In the genomic region with DNA sequence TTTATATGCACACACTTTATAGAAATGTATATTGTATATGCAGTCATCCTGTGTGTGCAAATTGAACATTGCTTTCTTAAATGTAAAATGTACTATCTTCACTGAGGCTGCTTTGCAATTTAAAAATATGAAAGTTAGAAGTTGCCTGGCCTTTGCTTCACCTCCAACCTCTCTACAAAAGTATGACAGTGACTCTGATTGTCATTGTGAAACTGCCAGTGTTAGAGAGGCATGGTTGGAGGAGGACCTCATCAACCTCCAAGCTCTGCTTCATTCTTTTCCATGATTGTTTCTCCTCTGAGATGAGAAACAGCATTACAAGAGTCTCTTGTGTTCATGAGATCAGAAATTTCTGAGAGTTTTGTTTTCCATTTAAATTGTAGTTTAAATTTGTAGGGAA, we compare ENCODE assay signal across 17 cellular contexts.
DNase-seq lines count a peak whose midpoint lies in the region; ATAC-seq lines count a peak whose summit lies in the region.
"Had no signal": no experiment of that assay in that cellular context is flagged by ENCODE, and none has a peak within 500 bp of the region (broad histone marks: within the 10 kb centered on the region; RNA-seq: fewer than 3 reads in every experiment).

No MANE protein-coding gene starts in this region.

- DNase-seq in anterior cingulate cortex (lab: John Stamatoyannopoulos, UW), result no peak
- DNase-seq in HuH-7.5 (ENCODE audit: low spot score), result no peak
- DNase-seq in HPDE6-E6E7 (ENCODE audit: extremely low spot score), result no peak
- DNase-seq: activated naive CD8-positive, alpha-beta T cell treated with anti-CD3 and anti-CD28 coated beads, Interleukin-2, amount 10 ng/mL, durations not matched to agents 7 days and 5 days; body of pancreas; effector memory CD8-positive, alpha-beta T cell; NCI-H1436; NCI-H69; nucleus accumbens; stimulated activated CD4-positive, alpha-beta T cell treated with anti-CD3 and anti-CD28 coated beads, Interleukin-4, amount 100 ng/mL, for 4 hours; stomach; trophoblast cell had no signal

- ATAC-seq in GM18502 (IDR thresholded peaks at IDR 0.05; ENCODE audit: poor library complexity, unreplicated experiment), result peak; percentile 80
- ATAC-seq in GM19395 (IDR thresholded peaks at IDR 0.05; ENCODE audit: unreplicated experiment), result peak; percentile 60
- peak; percentile 69 for ATAC-seq in HG02642 (IDR thresholded peaks at IDR 0.05; ENCODE audit: poor library complexity, unreplicated experiment)
- peak; percentile 76 for ATAC-seq in HG03432 (IDR thresholded peaks at IDR 0.05; ENCODE audit: unreplicated experiment)
- no peak for ATAC-seq in HG03457 (IDR thresholded peaks at IDR 0.05; ENCODE audit: unreplicated experiment)
- ATAC-seq: body of pancreas; effector memory CD8-positive, alpha-beta T cell had no signal
